Comparison of ENCODE assay signal across 1 cellular context in the genomic region with DNA sequence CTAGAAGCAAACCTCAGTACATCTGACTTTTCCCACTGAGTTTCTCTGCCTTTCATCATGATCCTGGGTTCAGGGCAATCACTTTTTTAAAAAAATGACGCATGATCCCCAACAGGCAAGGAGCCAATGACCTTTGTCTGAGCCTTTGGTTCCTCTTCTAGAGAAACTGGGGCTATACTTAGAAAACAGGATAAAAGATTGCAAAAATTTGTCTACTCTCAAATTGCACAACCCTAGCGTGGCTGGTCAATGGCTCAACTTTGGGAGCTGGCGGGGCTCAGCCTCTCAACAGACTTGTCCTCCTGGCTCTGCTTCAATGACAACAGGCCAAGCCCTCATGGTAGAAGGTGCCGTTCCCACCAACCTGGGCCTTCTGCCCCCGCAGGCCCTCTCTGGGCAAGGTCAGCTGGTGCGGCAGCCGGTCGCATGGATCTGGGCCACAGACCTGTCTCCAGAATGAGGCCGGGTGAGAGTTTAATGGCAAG.
TF ChIP-seq lines count a peak whose summit lies in the region.

No MANE protein-coding gene starts in this region.

TF ChIP-seq in liver, 16 proteins besides CTCF, POLR2A, EP300 and RAD21 (continued from another document):
- TF ChIP-seq NR2F2 (IDR thresholded peaks at IDR 0.05) (peak; percentile 95), FOXA1 (IDR thresholded peaks at IDR 0.05) (peak; percentile 54)
